In genomic region chrX:8358302-8358701, GRCh38 we compare ENCODE assay signal across 27 cellular contexts.
DNase-seq lines count a peak whose midpoint lies in the region; ATAC-seq and TF ChIP-seq lines count a peak whose summit lies in the region.
"Had no signal": no experiment of that assay in that cellular context is flagged by ENCODE, and none has a peak within 500 bp of the region (broad histone marks: within the 10 kb centered on the region; RNA-seq: fewer than 3 reads in every experiment).

No MANE protein-coding gene starts in this region.

- peak; percentile 45 to 89 for ATAC-seq in gastrocnemius medialis
- ATAC-seq: A549; CD8-positive, alpha-beta T cell had no signal

- intact Hi-C loops in gastrocnemius medialis (cut with DNase I; ENCODE audit: low total_unique reads), result no loop called here

- in situ Hi-C loops in gastrocnemius medialis (cut with MboI; ENCODE audit: low sequenced_read_pairs in 4 of 4), result no loop called here

- CTCF ChIA-PET in RWPE1 (lab: Yijun Ruan, JAX), result no interaction called here

- TF ChIP-seq CTCF in gastrocnemius medialis (IDR thresholded peaks at IDR 0.05 in 4 of 5, conservative IDR thresholded peaks at IDR 0.05 in 1 of 5) (no peak), RWPE1 (conservative IDR thresholded peaks at IDR 0.05; ENCODE audit: low read depth) (no peak)

- no peaks in the 10 kb centered on the region for H3K36me3 ChIP-seq in gastrocnemius medialis
- H3K36me3 ChIP-seq: BE2C; BLaER1; BLaER1 treated with 17β-estradiol and CSF1 and Interleukin-3, amounts not matched to agents 10 nM and 100 nM had no signal

- POLR2A ChIA-PET in RWPE1 (lab: Yijun Ruan, JAX; ENCODE audit: low non-redundant PET), result no interaction called here

- no peaks in the 10 kb centered on the region for H3K27me3 ChIP-seq in gastrocnemius medialis
- H3K27me3 ChIP-seq: BE2C; BLaER1; BLaER1 treated with 17β-estradiol and CSF1 and Interleukin-3, amounts not matched to agents 10 nM and 100 nM had no signal

- H3K27ac ChIP-seq in gastrocnemius medialis (peak overlapping the region in 1 of 4 donors; percentile 10), RWPE1 (no peak overlapping the region)
- H3K27ac ChIP-seq: 22Rv1; A549; BLaER1; BLaER1 treated with 17β-estradiol and CSF1 and Interleukin-3, amounts not matched to agents 10 nM and 100 nM; C4-2B had no signal

- DNase-seq in gastrocnemius medialis, result peak in 1 of 2 donors; percentile 58
- no peak for DNase-seq in RWPE1 (ENCODE audit: low spot score)
- DNase-seq: 8988T; ACHN; AML-193; BE2C; C1 segment of cervical spinal cord; Caco-2; Calu3; CD4-positive, alpha-beta memory T cell; CD4-positive, alpha-beta T cell; CD4-positive, CD25-positive, alpha-beta regulatory T cell; CD8-positive, alpha-beta memory T cell; CD8-positive, alpha-beta T cell; COR-L47; DMS 273 treated with DMSO at 0.1 percent for 48 hours; DMS153; DMS53; DMS79; DMS79 treated with DMSO at 0.1 percent for 48 hours; DND-41; EL had no signal

- no peak overlapping the region for H3K4me3 ChIP-seq in gastrocnemius medialis
- H3K4me3 ChIP-seq: A549; BLaER1; BLaER1 treated with 17β-estradiol and CSF1 and Interleukin-3, amounts not matched to agents 10 nM and 100 nM had no signal

- no peaks in the 10 kb centered on the region for H3K9me3 ChIP-seq in gastrocnemius medialis
- H3K9me3 ChIP-seq: A549; BE2C; BLaER1; BLaER1 treated with 17β-estradiol and CSF1 and Interleukin-3, amounts not matched to agents 10 nM and 100 nM; Caco-2 had no signal

- TF ChIP-seq POLR2A in gastrocnemius medialis (IDR thresholded peaks at IDR 0.05), result no peak

- H3K4me1 ChIP-seq in gastrocnemius medialis, result no peaks in the 10 kb centered on the region
- H3K4me1 ChIP-seq: A549; BE2C; BLaER1; BLaER1 treated with 17β-estradiol and CSF1 and Interleukin-3, amounts not matched to agents 10 nM and 100 nM; Caco-2 had no signal
